ENCODE assay signal across 2 cellular contexts in genomic region chr19:58536852-58537798, GRCh38.
A peak's percentile ranks its signal among the peaks of the same experiment; 100 is the strongest.
TF ChIP-seq lines count a peak whose summit lies in the region.

No MANE protein-coding gene starts in this region.

TF ChIP-seq in A549, 52 proteins besides CTCF, POLR2A, EP300 and RAD21:
- TF ChIP-seq NPAS2 (CRISPR knock-in tag; IDR thresholded peaks at IDR 0.05; ENCODE audit: borderline replicate concordance): no peak
- TF ChIP-seq ATOH8 (CRISPR knock-in tag; IDR thresholded peaks at IDR 0.05; ENCODE audit: low read depth): no peak
- no peak for TF ChIP-seq HOXB5 (CRISPR knock-in tag; IDR thresholded peaks at IDR 0.05)
- no peak for TF ChIP-seq REST (IDR thresholded peaks at IDR 0.05)
- TF ChIP-seq TFCP2L1 (CRISPR knock-in tag; IDR thresholded peaks at IDR 0.05): no peak
- no peak for TF ChIP-seq HOXA7 (CRISPR knock-in tag; IDR thresholded peaks at IDR 0.05)
- TF ChIP-seq MYC (IDR thresholded peaks at IDR 0.05; ENCODE audit: borderline replicate concordance, low read length): no peak

TF ChIP-seq in WTC11, 78 proteins besides CTCF, POLR2A, EP300 and RAD21:
- no peak for TF ChIP-seq ELF4 (CRISPR knock-in tag; IDR thresholded peaks at IDR 0.05; ENCODE audit: low read depth)
- TF ChIP-seq GABPB1 (CRISPR knock-in tag; IDR thresholded peaks at IDR 0.05): 0 out of 2 replicates have a peak, but pooled peaks have one; percentile 28
